ENCODE assay signal across 2 cellular contexts in the genomic region with DNA sequence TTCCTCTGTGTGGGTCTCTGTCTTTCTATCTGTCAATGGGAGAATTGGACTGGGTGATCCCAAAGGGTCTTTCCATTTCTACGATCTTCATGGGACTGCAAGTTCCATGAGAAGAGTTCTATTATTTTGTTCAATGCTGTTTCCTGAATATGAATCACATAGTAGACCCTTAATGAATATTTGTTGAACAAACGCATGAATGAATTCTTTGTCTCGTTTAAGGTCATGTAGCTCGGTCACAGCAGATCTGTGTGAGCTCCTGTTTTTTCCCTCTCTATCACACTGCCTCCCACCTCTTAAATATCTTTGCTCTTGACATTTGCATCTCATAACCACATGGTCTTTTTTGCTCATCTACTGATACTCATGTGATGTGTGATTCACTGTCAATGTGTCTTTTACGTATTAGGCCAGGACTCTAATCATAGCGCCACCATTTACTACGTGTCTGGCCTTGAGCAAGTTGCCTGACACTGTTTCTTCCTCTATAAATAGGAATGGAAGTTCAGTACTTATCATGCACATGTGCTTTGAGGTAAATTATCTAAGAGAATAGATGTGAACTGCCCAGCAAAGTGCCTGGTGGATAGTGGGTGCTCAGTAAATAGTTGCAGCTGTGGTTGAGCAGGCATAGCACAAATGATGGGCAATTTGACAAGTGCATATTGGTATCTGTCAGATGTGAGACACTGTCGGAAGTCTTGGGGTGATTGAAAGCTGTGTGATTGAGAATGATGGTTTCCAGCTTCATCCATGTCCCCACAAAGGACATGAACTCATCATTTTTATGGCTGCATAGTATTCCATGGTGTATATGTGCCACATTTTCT.
TF ChIP-seq lines count a peak whose summit lies in the region.

No MANE protein-coding gene starts in this region.

TF ChIP-seq in HepG2, 621 proteins besides CTCF, POLR2A, EP300 and RAD21:
- TF ChIP-seq HOMEZ (CRISPR knock-in tag; IDR thresholded peaks at IDR 0.05; ENCODE audit: low read depth) (no peak), PTBP1 (IDR thresholded peaks at IDR 0.05; ENCODE audit: low read depth, low read length, poor library complexity, severe bottlenecking) (no peak), CEBPG (CRISPR knock-in tag; IDR thresholded peaks at IDR 0.05) (no peak), GPN1 (CRISPR knock-in tag; IDR thresholded peaks at IDR 0.05; ENCODE audit: borderline replicate concordance) (no peak), ZNF350 (CRISPR knock-in tag; IDR thresholded peaks at IDR 0.05; ENCODE audit: borderline replicate concordance, low read depth) (no peak), GATAD2A (CRISPR knock-in tag; IDR thresholded peaks at IDR 0.05) (no peak), CREB1 (IDR thresholded peaks at IDR 0.05) (no peak), CREB1 (CRISPR knock-in tag; IDR thresholded peaks at IDR 0.05) (no peak), GLI4 (CRISPR knock-in tag; IDR thresholded peaks at IDR 0.05; ENCODE audit: borderline replicate concordance) (no peak), MAFF (IDR thresholded peaks at IDR 0.05; ENCODE audit: low read depth, low read length) (no peak), RFXAP (CRISPR knock-in tag; IDR thresholded peaks at IDR 0.05; ENCODE audit: borderline replicate concordance) (no peak), SMYD3 (CRISPR knock-in tag; IDR thresholded peaks at IDR 0.05) (no peak), SAP130 (CRISPR knock-in tag; IDR thresholded peaks at IDR 0.05; ENCODE audit: low read depth) (peak; percentile 23; the same call in 1 of the 2 replicates), DDIT3 (CRISPR knock-in tag; IDR thresholded peaks at IDR 0.05) (no peak), ZNF205 (CRISPR knock-in tag; IDR thresholded peaks at IDR 0.05) (0 out of 2 replicates have a peak, but pooled peaks have one; percentile 18), ZSCAN20 (CRISPR knock-in tag; IDR thresholded peaks at IDR 0.05; ENCODE audit: borderline replicate concordance) (no peak), IKZF1 (IDR thresholded peaks at IDR 0.05) (no peak), MEIS2 (CRISPR knock-in tag; IDR thresholded peaks at IDR 0.05) (no peak), ZNF3 (CRISPR knock-in tag; IDR thresholded peaks at IDR 0.05) (no peak), KAT8 (CRISPR knock-in tag; IDR thresholded peaks at IDR 0.05) (no peak), ZNF331 (CRISPR knock-in tag; IDR thresholded peaks at IDR 0.05) (no peak), HOXA9 (CRISPR knock-in tag; IDR thresholded peaks at IDR 0.05; ENCODE audit: borderline replicate concordance) (no peak), MXD4 (CRISPR knock-in tag; IDR thresholded peaks at IDR 0.05) (no peak), ZNF12 (CRISPR knock-in tag; IDR thresholded peaks at IDR 0.05) (no peak), MXD3 (CRISPR knock-in tag; IDR thresholded peaks at IDR 0.05) (no peak)
- TF ChIP-seq, protein P1, sequence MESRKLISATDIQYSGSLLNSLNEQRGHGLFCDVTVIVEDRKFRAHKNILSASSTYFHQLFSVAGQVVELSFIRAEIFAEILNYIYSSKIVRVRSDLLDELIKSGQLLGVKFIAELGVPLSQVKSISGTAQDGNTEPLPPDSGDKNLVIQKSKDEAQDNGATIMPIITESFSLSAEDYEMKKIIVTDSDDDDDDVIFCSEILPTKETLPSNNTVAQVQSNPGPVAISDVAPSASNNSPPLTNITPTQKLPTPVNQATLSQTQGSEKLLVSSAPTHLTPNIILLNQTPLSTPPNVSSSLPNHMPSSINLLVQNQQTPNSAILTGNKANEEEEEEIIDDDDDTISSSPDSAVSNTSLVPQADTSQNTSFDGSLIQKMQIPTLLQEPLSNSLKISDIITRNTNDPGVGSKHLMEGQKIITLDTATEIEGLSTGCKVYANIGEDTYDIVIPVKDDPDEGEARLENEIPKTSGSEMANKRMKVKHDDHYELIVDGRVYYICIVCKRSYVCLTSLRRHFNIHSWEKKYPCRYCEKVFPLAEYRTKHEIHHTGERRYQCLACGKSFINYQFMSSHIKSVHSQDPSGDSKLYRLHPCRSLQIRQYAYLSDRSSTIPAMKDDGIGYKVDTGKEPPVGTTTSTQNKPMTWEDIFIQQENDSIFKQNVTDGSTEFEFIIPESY (CRISPR knock-in tag; IDR thresholded peaks at IDR 0.05): 0 out of 2 replicates have a peak, but pooled peaks have one; percentile 43
- TF ChIP-seq, protein P2, sequence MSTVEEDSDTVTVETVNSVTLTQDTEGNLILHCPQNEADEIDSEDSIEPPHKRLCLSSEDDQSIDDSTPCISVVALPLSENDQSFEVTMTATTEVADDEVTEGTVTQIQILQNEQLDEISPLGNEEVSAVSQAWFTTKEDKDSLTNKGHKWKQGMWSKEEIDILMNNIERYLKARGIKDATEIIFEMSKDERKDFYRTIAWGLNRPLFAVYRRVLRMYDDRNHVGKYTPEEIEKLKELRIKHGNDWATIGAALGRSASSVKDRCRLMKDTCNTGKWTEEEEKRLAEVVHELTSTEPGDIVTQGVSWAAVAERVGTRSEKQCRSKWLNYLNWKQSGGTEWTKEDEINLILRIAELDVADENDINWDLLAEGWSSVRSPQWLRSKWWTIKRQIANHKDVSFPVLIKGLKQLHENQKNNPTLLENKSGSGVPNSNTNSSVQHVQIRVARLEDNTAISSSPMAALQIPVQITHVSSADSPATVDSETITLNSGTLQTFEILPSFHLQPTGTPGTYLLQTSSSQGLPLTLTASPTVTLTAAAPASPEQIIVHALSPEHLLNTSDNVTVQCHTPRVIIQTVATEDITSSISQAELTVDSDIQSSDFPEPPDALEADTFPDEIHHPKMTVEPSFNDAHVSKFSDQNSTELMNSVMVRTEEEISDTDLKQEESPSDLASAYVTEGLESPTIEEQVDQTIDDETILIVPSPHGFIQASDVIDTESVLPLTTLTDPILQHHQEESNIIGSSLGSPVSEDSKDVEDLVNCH (CRISPR knock-in tag; IDR thresholded peaks at IDR 0.05): no peak

TF ChIP-seq in SK-N-SH treated with all-trans-retinoic acid at 6 μM for 48 hours, 23 proteins besides CTCF, POLR2A, EP300 and RAD21:
- TF ChIP-seq ARNTL (CRISPR knock-in tag; IDR thresholded peaks at IDR 0.05; ENCODE audit: borderline replicate concordance, low read depth): no peak
- no peak for TF ChIP-seq RARB (CRISPR knock-in tag; IDR thresholded peaks at IDR 0.05)
- TF ChIP-seq CSRNP3 (CRISPR knock-in tag; IDR thresholded peaks at IDR 0.05): no peak
- TF ChIP-seq ZNF70 (CRISPR knock-in tag; IDR thresholded peaks at IDR 0.05): no peak
